18 cellular contexts compared by ENCODE assay signal in genomic region chr10:122490268-122490667, GRCh38. TPM values are rescaled to one million over a fixed set of nuclear protein-coding genes. Genes with fewer than 3 reads are reported as not detected.
DNase-seq lines count a peak whose midpoint lies in the region; ATAC-seq and TF ChIP-seq lines count a peak whose summit lies in the region.
"Had no signal": no experiment of that assay in that cellular context is flagged by ENCODE, and none has a peak within 500 bp of the region (broad histone marks: within the 10 kb centered on the region; RNA-seq: fewer than 3 reads in every experiment).

No MANE protein-coding gene starts in this region.

- DNase-seq in AG20443 (ENCODE audit: low spot score) (peak; percentile 47), ascending aorta (ENCODE audit: low spot score in 2 of 2) (no peak), fibroblast of gingiva (ENCODE audit: low read depth) (peak; percentile 52), left colon (no peak)
- no peak for DNase-seq in activated naive CD4-positive, alpha-beta T cell treated with anti-CD3 and anti-CD28 coated beads, Interleukin-2, amount 50 U/mL, for 72 hours (ENCODE audit: low spot score in 2 of 2)
- DNase-seq in activated effector memory CD4-positive, alpha-beta T cell treated with Interleukin-2 at 50 U/mL for 16 hours, result no peak
- DNase-seq: activated gamma-delta T cell; effector CD4-positive, alpha-beta T cell; NCI-H1436; SHP77 had no signal

- H3K27me3 ChIP-seq in ascending aorta (no peaks in the 10 kb centered on the region), skeletal muscle satellite cell (ENCODE audit: control insufficient read depth, insufficient read depth, low read length) (no peaks in the 10 kb centered on the region)

- H3K9me3 ChIP-seq in ascending aorta, result no peaks in the 10 kb centered on the region
- no peaks in the 10 kb centered on the region for H3K9me3 ChIP-seq in skeletal muscle satellite cell (replicated peaks; ENCODE audit: low read length)

- intact Hi-C loops in ascending aorta (cut with DNase I), result loop anchor here (5.0 to 10.0 kb wide), 3 partner anchors 118 to 1925 kb away; partner anchors contain the start of genes OAT and PLEKHA1
- intact Hi-C loops in left colon (cut with DNase I, micrococcal nuclease), result no loop called here

- no peaks in the 10 kb centered on the region for H3K9me3 Mint-ChIP-seq in activated naive CD4-positive, alpha-beta T cell treated with anti-CD3 and anti-CD28 coated beads, Interleukin-2, amount 50 U/mL, for 72 hours
- H3K9me3 Mint-ChIP-seq: brain, GM23338, WTC11 had no signal

- H3K36me3 ChIP-seq in ascending aorta (no peaks in the 10 kb centered on the region), skeletal muscle satellite cell (ENCODE audit: insufficient read depth, low read length) (peaks cover 78% of the 10 kb centered on the region)

- no peak overlapping the region for H3K27ac Mint-ChIP-seq in activated naive CD4-positive, alpha-beta T cell treated with anti-CD3 and anti-CD28 coated beads, Interleukin-2, amount 50 U/mL, for 72 hours
- H3K27ac Mint-ChIP-seq: GM23338, WTC11 had no signal

- peak overlapping the region; percentile 2 for H3K9ac ChIP-seq in skeletal muscle satellite cell (ENCODE audit: low read depth, low read length)

- H3K4me3 ChIP-seq in ascending aorta, result no peak overlapping the region
- H3K4me3 ChIP-seq in skeletal muscle satellite cell (ENCODE audit: low read length), result no peak overlapping the region
- H3K4me3 ChIP-seq: GM23338 had no signal

- no peaks in the 10 kb centered on the region for H3K36me3 Mint-ChIP-seq in activated naive CD4-positive, alpha-beta T cell treated with anti-CD3 and anti-CD28 coated beads, Interleukin-2, amount 50 U/mL, for 72 hours
- H3K36me3 Mint-ChIP-seq: brain, WTC11 had no signal

- peak overlapping the region; percentile 6 for H3K4me2 ChIP-seq in skeletal muscle satellite cell (ENCODE audit: low read length)
- H3K4me2 ChIP-seq: GM23338 had no signal

- ATAC-seq in activated naive CD4-positive, alpha-beta T cell treated with anti-CD3 and anti-CD28 coated beads, Interleukin-2, amount 50 U/mL, for 72 hours, result no peak
- no peak for ATAC-seq in HG03139 (IDR thresholded peaks at IDR 0.05; ENCODE audit: unreplicated experiment)
- no peak for ATAC-seq in left colon
- ATAC-seq: GM23338, WTC11 had no signal

- H3K4me1 ChIP-seq in ascending aorta (peaks cover 16 to 52% of the 10 kb centered on the region in 2 donors), skeletal muscle satellite cell (ENCODE audit: control insufficient read depth, insufficient read depth, low read length) (peaks cover 70% of the 10 kb centered on the region)

- no peak for TF ChIP-seq CTCF in ascending aorta (IDR thresholded peaks at IDR 0.05)

- H3K27ac ChIP-seq in ascending aorta, result peak overlapping the region; percentile 70 to 95

RNA-seq across cellular contexts. Expression of gene HTRA1, which starts 28.9 kb away (rescaled TPM):
- total RNA-seq in ascending aorta, result 112 TPM
- total RNA-seq in skeletal muscle satellite cell (2012; rRNA removed), result 186 and 200 TPM in 2 replicates
- total RNA-seq in activated naive CD4-positive, alpha-beta T cell treated with anti-CD3 and anti-CD28 coated beads, Interleukin-2, amount 50 U/mL, for 72 hours, result not detected
- total RNA-seq in left colon, result 10 to 100 TPM; 14.6 to 37.0 TPM
- total RNA-seq: T-helper 1 cell treated with Interleukin-12 subunit alpha and Interleukin-12 subunit beta and Interleukin-4 antibody, amounts not matched to agents 30 ng/mL and 1 ng/mL, for 36 hours had no signal

RNA-seq across cellular contexts. Expression of gene ARMS2, which starts 35.8 kb away (rescaled TPM):
- total RNA-seq in ascending aorta (not detected), left colon (not detected)
- not detected in 2 replicates for total RNA-seq in skeletal muscle satellite cell (2012; rRNA removed)
- under 1 TPM in 1 of 2 donors, not detected in 1; 0.43 TPM for total RNA-seq in activated naive CD4-positive, alpha-beta T cell treated with anti-CD3 and anti-CD28 coated beads, Interleukin-2, amount 50 U/mL, for 72 hours
- total RNA-seq: frontal cortex; GM23338; lung microvascular endothelial cell; T-helper 1 cell treated with Interleukin-12 subunit alpha and Interleukin-12 subunit beta and Interleukin-4 antibody, amounts not matched to agents 30 ng/mL and 1 ng/mL, for 36 hours; WTC11 had no signal

Comparison
In these comparisons a context has a peak if more than half of its experiments do, and no peak if none do; other contexts are left out.
1. DNase-seq: peak in AG20443 (single experiment) and fibroblast of gingiva (single experiment); none in ascending aorta (0 of 2), activated naive CD4-positive, alpha-beta T cell treated with anti-CD3 and anti-CD28 coated beads, Interleukin-2, amount 50 U/mL, for 72 hours (0 of 2), left colon (0 of 2) and activated effector memory CD4-positive, alpha-beta T cell treated with Interleukin-2 at 50 U/mL for 16 hours (single experiment).
2. RNA of gene HTRA1, which starts 28.9 kb away (total RNA-seq): 112 TPM in ascending aorta (single experiment) and 14.6 to 37.0 TPM in left colon; not detected in activated naive CD4-positive, alpha-beta T cell treated with anti-CD3 and anti-CD28 coated beads, Interleukin-2, amount 50 U/mL, for 72 hours; every median in the first group is over 10 times any median in the second.